In the genomic region with DNA sequence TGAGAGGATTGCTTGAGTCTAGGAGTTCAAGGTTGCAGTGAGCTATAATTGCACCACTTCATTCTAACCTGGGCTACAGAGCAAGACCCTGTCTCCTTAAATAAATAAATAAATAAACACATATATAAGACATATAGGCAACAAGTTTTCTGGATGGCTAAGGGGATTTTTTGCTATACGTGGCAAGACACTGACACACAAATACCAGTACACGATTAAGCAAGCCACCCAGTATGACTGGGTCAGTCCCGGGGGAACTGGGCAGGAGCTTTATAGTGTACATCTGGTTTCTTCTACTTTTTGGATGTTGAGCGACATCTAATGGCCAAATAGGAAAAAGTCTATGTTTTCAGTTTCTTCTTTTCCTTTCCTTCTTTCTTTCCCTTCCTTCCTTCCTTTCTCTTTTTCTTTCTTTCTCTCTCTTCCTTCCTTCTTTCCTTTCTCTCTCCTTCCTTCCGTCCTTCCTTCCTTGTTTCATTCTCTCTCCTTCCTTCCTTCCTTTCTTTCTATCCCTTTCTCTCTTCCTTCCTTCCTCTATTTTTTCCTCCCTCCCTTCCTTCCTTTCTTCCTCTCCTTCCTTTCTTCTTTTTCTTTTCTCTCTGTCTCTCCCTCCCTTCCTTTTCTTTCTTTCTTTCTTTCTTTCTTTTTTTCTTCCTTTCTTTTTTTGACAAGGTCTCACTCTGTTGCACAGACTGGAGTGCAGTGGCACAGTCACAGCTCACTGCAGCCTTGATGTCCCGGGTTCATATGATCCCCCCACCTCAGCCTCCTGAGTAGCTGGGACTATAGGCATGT, we compare ENCODE assay signal across 1 cellular context.
TF ChIP-seq lines count a peak whose summit lies in the region.

No MANE protein-coding gene starts in this region.

TF ChIP-seq in K562, 482 proteins besides CTCF, POLR2A, EP300 and RAD21 (continued from another document):
- TF ChIP-seq, protein P1, sequence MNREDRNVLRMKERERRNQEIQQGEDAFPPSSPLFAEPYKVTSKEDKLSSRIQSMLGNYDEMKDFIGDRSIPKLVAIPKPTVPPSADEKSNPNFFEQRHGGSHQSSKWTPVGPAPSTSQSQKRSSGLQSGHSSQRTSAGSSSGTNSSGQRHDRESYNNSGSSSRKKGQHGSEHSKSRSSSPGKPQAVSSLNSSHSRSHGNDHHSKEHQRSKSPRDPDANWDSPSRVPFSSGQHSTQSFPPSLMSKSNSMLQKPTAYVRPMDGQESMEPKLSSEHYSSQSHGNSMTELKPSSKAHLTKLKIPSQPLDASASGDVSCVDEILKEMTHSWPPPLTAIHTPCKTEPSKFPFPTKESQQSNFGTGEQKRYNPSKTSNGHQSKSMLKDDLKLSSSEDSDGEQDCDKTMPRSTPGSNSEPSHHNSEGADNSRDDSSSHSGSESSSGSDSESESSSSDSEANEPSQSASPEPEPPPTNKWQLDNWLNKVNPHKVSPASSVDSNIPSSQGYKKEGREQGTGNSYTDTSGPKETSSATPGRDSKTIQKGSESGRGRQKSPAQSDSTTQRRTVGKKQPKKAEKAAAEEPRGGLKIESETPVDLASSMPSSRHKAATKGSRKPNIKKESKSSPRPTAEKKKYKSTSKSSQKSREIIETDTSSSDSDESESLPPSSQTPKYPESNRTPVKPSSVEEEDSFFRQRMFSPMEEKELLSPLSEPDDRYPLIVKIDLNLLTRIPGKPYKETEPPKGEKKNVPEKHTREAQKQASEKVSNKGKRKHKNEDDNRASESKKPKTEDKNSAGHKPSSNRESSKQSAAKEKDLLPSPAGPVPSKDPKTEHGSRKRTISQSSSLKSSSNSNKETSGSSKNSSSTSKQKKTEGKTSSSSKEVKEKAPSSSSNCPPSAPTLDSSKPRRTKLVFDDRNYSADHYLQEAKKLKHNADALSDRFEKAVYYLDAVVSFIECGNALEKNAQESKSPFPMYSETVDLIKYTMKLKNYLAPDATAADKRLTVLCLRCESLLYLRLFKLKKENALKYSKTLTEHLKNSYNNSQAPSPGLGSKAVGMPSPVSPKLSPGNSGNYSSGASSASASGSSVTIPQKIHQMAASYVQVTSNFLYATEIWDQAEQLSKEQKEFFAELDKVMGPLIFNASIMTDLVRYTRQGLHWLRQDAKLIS (CRISPR knock-in tag; IDR thresholded peaks at IDR 0.05), result no peak
- no peak for TF ChIP-seq ATF7 (IDR thresholded peaks at IDR 0.05)
- no peak for TF ChIP-seq RNF2 (IDR thresholded peaks at IDR 0.05)
- TF ChIP-seq CREM (IDR thresholded peaks at IDR 0.05; ENCODE audit: low read depth), result no peak
- TF ChIP-seq ZFPM2 (CRISPR knock-in tag; IDR thresholded peaks at IDR 0.05), result no peak
- no peak for TF ChIP-seq NELFE (IDR thresholded peaks at IDR 0.05; ENCODE audit: insufficient read depth, insufficient read length)
- TF ChIP-seq HIVEP1 (CRISPR knock-in tag; IDR thresholded peaks at IDR 0.05), result no peak
- TF ChIP-seq LARP7 (IDR thresholded peaks at IDR 0.05), result peak; percentile 99
- no peak for TF ChIP-seq ZNF75A (CRISPR knock-in tag; IDR thresholded peaks at IDR 0.05)
- no peak for TF ChIP-seq PRPF4 (IDR thresholded peaks at IDR 0.05; ENCODE audit: insufficient read depth, low read depth, low read length, poor library complexity, severe bottlenecking)
- TF ChIP-seq DMBX1 (CRISPR knock-in tag; IDR thresholded peaks at IDR 0.05; ENCODE audit: borderline replicate concordance), result no peak
- TF ChIP-seq ZNF165 (CRISPR knock-in tag; IDR thresholded peaks at IDR 0.05; ENCODE audit: borderline replicate concordance), result no peak
- no peak for TF ChIP-seq MTA3 (IDR thresholded peaks at IDR 0.05; ENCODE audit: borderline replicate concordance)
- TF ChIP-seq ZBTB1 (CRISPR knock-in tag; IDR thresholded peaks at IDR 0.05; ENCODE audit: borderline replicate concordance, low read depth), result no peak
- TF ChIP-seq JUN (IDR thresholded peaks at IDR 0.05; ENCODE audit: borderline replicate concordance, low read depth, low read length), result no peak
- TF ChIP-seq JUN (CRISPR knock-in tag; IDR thresholded peaks at IDR 0.05; ENCODE audit: borderline replicate concordance), result no peak
- TF ChIP-seq, protein P2, sequence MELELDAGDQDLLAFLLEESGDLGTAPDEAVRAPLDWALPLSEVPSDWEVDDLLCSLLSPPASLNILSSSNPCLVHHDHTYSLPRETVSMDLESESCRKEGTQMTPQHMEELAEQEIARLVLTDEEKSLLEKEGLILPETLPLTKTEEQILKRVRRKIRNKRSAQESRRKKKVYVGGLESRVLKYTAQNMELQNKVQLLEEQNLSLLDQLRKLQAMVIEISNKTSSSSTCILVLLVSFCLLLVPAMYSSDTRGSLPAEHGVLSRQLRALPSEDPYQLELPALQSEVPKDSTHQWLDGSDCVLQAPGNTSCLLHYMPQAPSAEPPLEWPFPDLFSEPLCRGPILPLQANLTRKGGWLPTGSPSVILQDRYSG (tag; conservative IDR thresholded peaks at IDR 0.05; ENCODE audit: low read depth), result no peak
- TF ChIP-seq MAFK (IDR thresholded peaks at IDR 0.05; ENCODE audit: low read length), result no peak
- TF ChIP-seq RBM39 (optimal IDR thresholded peaks at IDR 0.05; ENCODE audit: low read depth, low read length), result no peak
- no peak for TF ChIP-seq ZNF444 (CRISPR knock-in tag; IDR thresholded peaks at IDR 0.05)
- no peak for TF ChIP-seq ZNF586 (CRISPR knock-in tag; conservative IDR thresholded peaks at IDR 0.05)
- TF ChIP-seq, protein P3, sequence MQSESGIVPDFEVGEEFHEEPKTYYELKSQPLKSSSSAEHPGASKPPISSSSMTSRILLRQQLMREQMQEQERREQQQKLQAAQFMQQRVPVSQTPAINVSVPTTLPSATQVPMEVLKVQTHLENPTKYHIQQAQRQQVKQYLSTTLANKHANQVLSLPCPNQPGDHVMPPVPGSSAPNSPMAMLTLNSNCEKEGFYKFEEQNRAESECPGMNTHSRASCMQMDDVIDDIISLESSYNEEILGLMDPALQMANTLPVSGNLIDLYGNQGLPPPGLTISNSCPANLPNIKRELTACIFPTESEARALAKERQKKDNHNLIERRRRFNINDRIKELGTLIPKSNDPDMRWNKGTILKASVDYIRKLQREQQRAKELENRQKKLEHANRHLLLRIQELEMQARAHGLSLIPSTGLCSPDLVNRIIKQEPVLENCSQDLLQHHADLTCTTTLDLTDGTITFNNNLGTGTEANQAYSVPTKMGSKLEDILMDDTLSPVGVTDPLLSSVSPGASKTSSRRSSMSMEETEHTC (IDR thresholded peaks at IDR 0.05), result no peak
- TF ChIP-seq, protein P4, sequence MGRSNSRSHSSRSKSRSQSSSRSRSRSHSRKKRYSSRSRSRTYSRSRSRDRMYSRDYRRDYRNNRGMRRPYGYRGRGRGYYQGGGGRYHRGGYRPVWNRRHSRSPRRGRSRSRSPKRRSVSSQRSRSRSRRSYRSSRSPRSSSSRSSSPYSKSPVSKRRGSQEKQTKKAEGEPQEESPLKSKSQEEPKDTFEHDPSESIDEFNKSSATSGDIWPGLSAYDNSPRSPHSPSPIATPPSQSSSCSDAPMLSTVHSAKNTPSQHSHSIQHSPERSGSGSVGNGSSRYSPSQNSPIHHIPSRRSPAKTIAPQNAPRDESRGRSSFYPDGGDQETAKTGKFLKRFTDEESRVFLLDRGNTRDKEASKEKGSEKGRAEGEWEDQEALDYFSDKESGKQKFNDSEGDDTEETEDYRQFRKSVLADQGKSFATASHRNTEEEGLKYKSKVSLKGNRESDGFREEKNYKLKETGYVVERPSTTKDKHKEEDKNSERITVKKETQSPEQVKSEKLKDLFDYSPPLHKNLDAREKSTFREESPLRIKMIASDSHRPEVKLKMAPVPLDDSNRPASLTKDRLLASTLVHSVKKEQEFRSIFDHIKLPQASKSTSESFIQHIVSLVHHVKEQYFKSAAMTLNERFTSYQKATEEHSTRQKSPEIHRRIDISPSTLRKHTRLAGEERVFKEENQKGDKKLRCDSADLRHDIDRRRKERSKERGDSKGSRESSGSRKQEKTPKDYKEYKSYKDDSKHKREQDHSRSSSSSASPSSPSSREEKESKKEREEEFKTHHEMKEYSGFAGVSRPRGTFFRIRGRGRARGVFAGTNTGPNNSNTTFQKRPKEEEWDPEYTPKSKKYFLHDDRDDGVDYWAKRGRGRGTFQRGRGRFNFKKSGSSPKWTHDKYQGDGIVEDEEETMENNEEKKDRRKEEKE (IDR thresholded peaks at IDR 0.05; ENCODE audit: borderline replicate concordance in 1 of 2, control insufficient read depth in 1 of 2, low read depth in 2 of 2, low read length in 1 of 2), result peak in 1 of 2 experiments; percentile 83; a peak in 2 of 4 replicates
- no peak for TF ChIP-seq ZNF197 (CRISPR knock-in tag; IDR thresholded peaks at IDR 0.05; ENCODE audit: low read depth)
- peak; percentile 56; the same call in 1 of the 2 replicates for TF ChIP-seq KHSRP (IDR thresholded peaks at IDR 0.05)
